ENCODE assay signal across 10 cellular contexts in genomic region chr17:42798011-42798382, GRCh38. TPM values are rescaled to one million over a fixed set of nuclear protein-coding genes. Genes with fewer than 3 reads are reported as not detected.
DNase-seq lines count a peak whose midpoint lies in the region; TF ChIP-seq lines count a peak whose summit lies in the region.
"Had no signal": no experiment of that assay in that cellular context is flagged by ENCODE, and none has a peak within 500 bp of the region (broad histone marks: within the 10 kb centered on the region; RNA-seq: fewer than 3 reads in every experiment).

No MANE protein-coding gene starts in this region.

- H3K4me1 ChIP-seq in effector memory CD4-positive, alpha-beta T cell (ENCODE audit: control insufficient read depth, insufficient read depth, low read length, poor library complexity, severe bottlenecking) = peaks cover 15% of the 10 kb centered on the region

- H3K9me3 Mint-ChIP-seq in nephron progenitor cell = peaks cover 5% of the 10 kb centered on the region

- CTCF ChIA-PET in BJ (lab: Yijun Ruan, JAX) = interaction anchor here (1.6 to 2.3 kb wide), 2 partner anchors 22 to 27 kb away, joined by 4 to 8 read pairs; partner anchors contain the start of gene BECN1

- peaks cover 55% of the 10 kb centered on the region for H3K4me1 Mint-ChIP-seq in nephron progenitor cell

- H3K36me3 ChIP-seq in BJ (ENCODE audit: control insufficient read depth, insufficient read depth, low read length) (peaks cover 4% of the 10 kb centered on the region; the same call in 1 of the 2 replicates), MG63 (peaks cover 17% of the 10 kb centered on the region)
- H3K36me3 ChIP-seq in effector memory CD4-positive, alpha-beta T cell (ENCODE audit: control insufficient read depth, insufficient read depth, low read length) = no peaks in the 10 kb centered on the region

- H3K4me3 ChIP-seq in BJ (ENCODE audit: low read depth, low read length) (peak overlapping the region; percentile 77), MG63 (peak overlapping the region; percentile 95)
- peak overlapping the region; percentile 90 for H3K4me3 ChIP-seq in effector memory CD4-positive, alpha-beta T cell (ENCODE audit: insufficient read depth, low read depth, low read length, poor library complexity, severe bottlenecking)

- no peaks in the 10 kb centered on the region for H3K9me3 ChIP-seq in MG63
- H3K9me3 ChIP-seq in effector memory CD4-positive, alpha-beta T cell (ENCODE audit: control insufficient read depth, low read length) = no peaks in the 10 kb centered on the region

- no peak overlapping the region for H3K27ac Mint-ChIP-seq in nephron progenitor cell

- TF ChIP-seq CTCF in BJ (IDR thresholded peaks at IDR 0.05; ENCODE audit: insufficient read depth, low read depth, low read length) (no peak), nephron progenitor cell (IDR thresholded peaks at IDR 0.05) (no peak)

- peaks cover 36% of the 10 kb centered on the region for H3K36me3 Mint-ChIP-seq in nephron progenitor cell (ENCODE audit: low read depth)

- H3K4me3 Mint-ChIP-seq in nephron progenitor cell = peak overlapping the region; percentile 96

- H3K27me3 ChIP-seq in BJ (ENCODE audit: control insufficient read depth, insufficient read depth, low read length) (no peaks in the 10 kb centered on the region), MG63 (0 out of 2 replicates have a peak, but pooled peaks cover 3% of the 10 kb centered on the region)
- no peaks in the 10 kb centered on the region for H3K27me3 ChIP-seq in effector memory CD4-positive, alpha-beta T cell (replicated peaks; ENCODE audit: control insufficient read depth, insufficient read depth, low read length, poor library complexity, severe bottlenecking)

- peak overlapping the region; percentile 47 for H3K27ac ChIP-seq in effector memory CD4-positive, alpha-beta T cell (ENCODE audit: insufficient read depth, low read length, poor library complexity, severe bottlenecking)

- POLR2A ChIA-PET in BJ (lab: Charles Lee) = no interaction called here

- no peak for DNase-seq in BJ (ENCODE audit: low read depth)
- no peak for DNase-seq in MG63
- DNase-seq in effector memory CD4-positive, alpha-beta T cell = no peak
- DNase-seq in nephron progenitor cell = no peak
- no peak for DNase-seq in GDM1 (lab: John Stamatoyannopoulos, UW)
- no peak for DNase-seq in NCI-H2171 treated with DMSO at 0.1 percent for 48 hours (lab: John Stamatoyannopoulos, UW)
- DNase-seq in stimulated activated CD4-positive, alpha-beta T cell treated with anti-CD3 and anti-CD28 coated beads, Interleukin-2, amount 100 ng/mL, for 24 hours = no peak
- DNase-seq in NCI-H82 (lab: John Stamatoyannopoulos, UW) = no peak

- peaks cover 25% of the 10 kb centered on the region for H3K27me3 Mint-ChIP-seq in nephron progenitor cell (ENCODE audit: low read depth, poor library complexity)

RNA-seq across cellular contexts. Expression of gene COA3, which starts 0.5 kb away (rescaled TPM):
- 82.8 and 91.9 TPM in 2 replicates for polyA plus RNA-seq in BJ (2011; rRNA removed)
- 28.9 and 32.5 TPM in 2 replicates for polyA minus RNA-seq in BJ (2011; rRNA and poly(A)+ RNA removed)
- total RNA-seq in MG63 (2014; rRNA removed; shearing (Covaris generic); ENCODE audit: low replicate concordance) = 65.1 and 90.5 TPM in 2 replicates

RNA-seq across cellular contexts. Expression of gene CNTD1, which starts 0.7 kb away (rescaled TPM):
- polyA plus RNA-seq in BJ (2011; rRNA removed) = 0.29 and 0.45 TPM in 2 replicates
- polyA minus RNA-seq in BJ (2011; rRNA and poly(A)+ RNA removed) = not detected in 2 replicates
- not detected in 2 replicates for total RNA-seq in MG63 (2014; rRNA removed; shearing (Covaris generic); ENCODE audit: low replicate concordance)
- total RNA-seq: myocyte; T-helper 1 cell treated with Interleukin-12 subunit alpha and Interleukin-12 subunit beta and Interleukin-4 antibody, amounts not matched to agents 30 ng/mL and 1 ng/mL, for 36 hours had no signal

RNA-seq across cellular contexts. Expression of gene WNK4, which starts 17.6 kb away (rescaled TPM):
- polyA plus RNA-seq in BJ (2011; rRNA removed) = 2.1 and 2.9 TPM in 2 replicates
- polyA minus RNA-seq in BJ (2011; rRNA and poly(A)+ RNA removed) = 1.4 and 2.6 TPM in 2 replicates
- total RNA-seq in MG63 (2014; rRNA removed; shearing (Covaris generic); ENCODE audit: low replicate concordance) = not detected in 2 replicates
- total RNA-seq: myocyte had no signal

RNA-seq across cellular contexts. Expression of gene VPS25, which starts 24.7 kb away (rescaled TPM):
- polyA plus RNA-seq in BJ (2011; rRNA removed) = 143 and 181 TPM in 2 replicates
- polyA minus RNA-seq in BJ (2011; rRNA and poly(A)+ RNA removed) = 34.9 and 63.7 TPM in 2 replicates
- 68.7 and 99.1 TPM in 2 replicates for total RNA-seq in MG63 (2014; rRNA removed; shearing (Covaris generic); ENCODE audit: low replicate concordance)

RNA-seq across cellular contexts. Expression of gene BECN1, which starts 26.1 kb away (rescaled TPM):
- 118 and 126 TPM in 2 replicates for polyA plus RNA-seq in BJ (2011; rRNA removed)
- 31.6 and 44.4 TPM in 2 replicates for polyA minus RNA-seq in BJ (2011; rRNA and poly(A)+ RNA removed)
- 85.0 and 209 TPM in 2 replicates for total RNA-seq in MG63 (2014; rRNA removed; shearing (Covaris generic); ENCODE audit: low replicate concordance)
